13 cellular contexts compared by ENCODE assay signal in genomic region chr17:49723423-49723822, GRCh38. TPM values are rescaled to one million over a fixed set of nuclear protein-coding genes. Genes with fewer than 3 reads are reported as not detected.
DNase-seq lines count a peak whose midpoint lies in the region; ATAC-seq, FAIRE-seq and TF ChIP-seq lines count a peak whose summit lies in the region.
"Had no signal": no experiment of that assay in that cellular context is flagged by ENCODE, and none has a peak within 500 bp of the region (broad histone marks: within the 10 kb centered on the region; RNA-seq: fewer than 3 reads in every experiment).

No MANE protein-coding gene starts in this region.

- H3K4me3 ChIP-seq in BLaER1, result peak overlapping the region; percentile 50
- no peak overlapping the region for H3K4me3 ChIP-seq in gastroesophageal sphincter
- H3K4me3 ChIP-seq in ovary, result no peak overlapping the region
- no peak overlapping the region for H3K4me3 ChIP-seq in OCI-LY7 (ENCODE audit: low read depth, low read length, poor library complexity, severe bottlenecking)

- H3K9ac ChIP-seq in BLaER1, result peak overlapping the region; percentile 67

- peak; percentile 80 for ATAC-seq in gastroesophageal sphincter

- BruUV-seq in OCI-LY7 (replicated peaks; lab: Mats Ljungman, UMichigan), result no TSS peak

- no peak overlapping the region for H2AFZ ChIP-seq in OCI-LY7 (ENCODE audit: low read length)

- POLR2A ChIA-PET in OCI-LY7 (lab: Charles Lee), result interaction anchor here (1.0 to 1.6 kb wide), 2 partner anchors 9 to 15 kb away, joined by 3 read pairs; no protein-coding TSS in a partner anchor

- no peak for TF ChIP-seq CTCF in gastroesophageal sphincter (IDR thresholded peaks at IDR 0.05)
- TF ChIP-seq CTCF in ovary (IDR thresholded peaks at IDR 0.05), result no peak
- no peak for TF ChIP-seq CTCF in OCI-LY7 (conservative IDR thresholded peaks at IDR 0.05; ENCODE audit: low read length)
- TF ChIP-seq CTCF in D721Med (IDR thresholded peaks at IDR 0.05; ENCODE audit: insufficient read depth, missing control alignments), result no peak

- H3K27ac ChIP-seq in BLaER1 (peak overlapping the region; percentile 83), gastroesophageal sphincter (peak overlapping the region; percentile 45 to 86 (median 78)), ovary (peak overlapping the region in 1 of 2 donors; percentile 71), OCI-LY7 (ENCODE audit: low read depth, low read length, poor library complexity, severe bottlenecking) (no peak overlapping the region)

- TF ChIP-seq EP300 in gastroesophageal sphincter (IDR thresholded peaks at IDR 0.05), result no peak
- no peak for TF ChIP-seq EP300 in ovary (IDR thresholded peaks at IDR 0.05)

- H3K4me2 ChIP-seq in BLaER1, result peak overlapping the region; percentile 92
- H3K4me2 ChIP-seq in OCI-LY7 (ENCODE audit: low read length), result no peak overlapping the region

- intact Hi-C loops in ovary (cut with DNase I), result loop anchor here in 1 of 4 donors (10.0 kb wide), 1 partner anchor 51 kb away; no protein-coding TSS in a partner anchor
- intact Hi-C loops in OCI-LY7 (cut with micrococcal nuclease; ENCODE audit: unreplicated experiment), result no loop called here

- H3K9me3 ChIP-seq in BLaER1 (peaks cover 17% of the 10 kb centered on the region), gastroesophageal sphincter (no peaks in the 10 kb centered on the region), ovary (no peaks in the 10 kb centered on the region), OCI-LY7 (ENCODE audit: low read length) (no peaks in the 10 kb centered on the region)

- 0 to 22% methylated on average over 1 to 3 of the region's 8 CpGs for WGBS in gastroesophageal sphincter (ENCODE audit: low coverage in 1 of 2), 2 donors
- WGBS in ovary, 3 donors, result 9 to 11% (median 9%) methylated on average over 8 of the region's 8 CpGs

- FAIRE-seq in D721Med (lab: Jason Lieb, UNC), result no peak
- FAIRE-seq: TTC549 had no signal

- DNase-seq in NCI-H524 (lab: John Stamatoyannopoulos, UW) (peak; percentile 96 to 97), ovary (peak; percentile 79 to 91 (median 86)), AG08396 (ENCODE audit: low spot score) (no peak), OCI-LY7 (ENCODE audit: low spot score) (no peak), D721Med (ENCODE audit: insufficient read length, low spot score) (no peak), NCI-H1417 treated with DMSO at 0.1 percent for 48 hours (lab: John Stamatoyannopoulos, UW) (no peak)
- DNase-seq: activated naive CD8-positive, alpha-beta T cell treated with anti-CD3 and anti-CD28 coated beads, Interleukin-2, amount 10 ng/mL, durations not matched to agents 7 days and 5 days; foreskin melanocyte; H7; NCI-H345 had no signal

- H3K4me1 ChIP-seq in BLaER1 (peaks cover 47% of the 10 kb centered on the region), gastroesophageal sphincter (peaks cover 5 to 74% (median 27%) of the 10 kb centered on the region in 3 donors), ovary (ENCODE audit: insufficient read depth) (peaks cover 18% of the 10 kb centered on the region), OCI-LY7 (ENCODE audit: insufficient read depth, low read length, poor library complexity, severe bottlenecking) (no peaks in the 10 kb centered on the region)

- no peaks in the 10 kb centered on the region for H3K27me3 ChIP-seq in BLaER1
- H3K27me3 ChIP-seq in gastroesophageal sphincter, result no peaks in the 10 kb centered on the region
- no peaks in the 10 kb centered on the region for H3K27me3 ChIP-seq in ovary

- H4K20me1 ChIP-seq in BLaER1 (peaks cover 13% of the 10 kb centered on the region; the same call in 1 of the 2 replicates), OCI-LY7 (ENCODE audit: insufficient read depth, low read length) (no peaks in the 10 kb centered on the region; the same call in 1 of the 2 replicates)

- no peaks in the 10 kb centered on the region for H3K9me2 ChIP-seq in OCI-LY7 (ENCODE audit: insufficient read depth, low read length)

- H3K79me2 ChIP-seq in OCI-LY7 (ENCODE audit: insufficient read depth, low read depth, low read length), result peaks cover 4% of the 10 kb centered on the region; the same call in 1 of the 2 replicates

- H3K36me3 ChIP-seq in BLaER1, result peaks cover 79% of the 10 kb centered on the region
- peaks cover 0 to 41% of the 10 kb centered on the region in 2 donors for H3K36me3 ChIP-seq in gastroesophageal sphincter
- no peaks in the 10 kb centered on the region for H3K36me3 ChIP-seq in ovary
- H3K36me3 ChIP-seq in OCI-LY7 (ENCODE audit: insufficient read depth, low read length), result peaks cover 97% of the 10 kb centered on the region

- CTCF ChIA-PET in OCI-LY7 (lab: Charles Lee; ENCODE audit: unreplicated experiment), result no interaction called here

- TF ChIP-seq POLR2A in gastroesophageal sphincter (IDR thresholded peaks at IDR 0.05) (no peak), ovary (IDR thresholded peaks at IDR 0.05) (no peak)

RNA-seq across cellular contexts. Expression of gene SLC35B1, which starts 15.7 kb away (rescaled TPM):
- 10 to 100 TPM; 17.9 to 35.6 (median 19.5) TPM for total RNA-seq in gastroesophageal sphincter
- 10 to 100 TPM; 22.9 to 53.3 (median 28.8) TPM for total RNA-seq in ovary
- 10 to 100 TPM; 20.9 to 41.0 TPM for polyA plus RNA-seq in ovary
- 38.1 and 51.2 TPM in 2 replicates for total RNA-seq in OCI-LY7 (2014; rRNA removed; shearing (Covaris generic))
- 48.9 and 51.4 TPM in 2 replicates for total RNA-seq in OCI-LY7 (2022)

RNA-seq across cellular contexts. Expression of gene FAM117A, which starts 40.5 kb away (rescaled TPM):
- total RNA-seq in gastroesophageal sphincter (10 to 100 TPM; 12.4 to 39.5 (median 19.8) TPM), ovary (10 to 100 TPM; 16.0 to 30.4 (median 19.0) TPM), OCI-LY7 (2022) (44.3 and 45.2 TPM in 2 replicates)
- polyA plus RNA-seq in ovary, result 10 to 100 TPM; 15.0 to 25.2 TPM
- 29.9 and 40.4 TPM in 2 replicates for total RNA-seq in OCI-LY7 (2014; rRNA removed; shearing (Covaris generic))

RNA-seq across cellular contexts. Expression of gene SPOP, which starts 45.5 kb away (rescaled TPM):
- total RNA-seq in gastroesophageal sphincter, result 100 to 1,000 TPM; 159 to 268 (median 176) TPM
- 10 to 100 TPM; 47.9 to 87.3 (median 76.1) TPM for total RNA-seq in ovary
- 10 to 100 TPM; 44.5 to 75.4 TPM for polyA plus RNA-seq in ovary
- total RNA-seq in OCI-LY7 (2014; rRNA removed; shearing (Covaris generic)), result 37.8 and 61.0 TPM in 2 replicates
- 59.3 and 69.0 TPM in 2 replicates for total RNA-seq in OCI-LY7 (2022)

Comparison
In these comparisons a context has a peak if more than half of its experiments do, and no peak if none do; other contexts are left out.
1. DNase-seq: peak in NCI-H524 (2 of 2) and ovary (5 of 5); none in AG08396 (single experiment), OCI-LY7 (single experiment), D721Med (single experiment) and NCI-H1417 treated with DMSO at 0.1 percent for 48 hours (single experiment).